1 cellular context compared by ENCODE assay signal in the genomic region with DNA sequence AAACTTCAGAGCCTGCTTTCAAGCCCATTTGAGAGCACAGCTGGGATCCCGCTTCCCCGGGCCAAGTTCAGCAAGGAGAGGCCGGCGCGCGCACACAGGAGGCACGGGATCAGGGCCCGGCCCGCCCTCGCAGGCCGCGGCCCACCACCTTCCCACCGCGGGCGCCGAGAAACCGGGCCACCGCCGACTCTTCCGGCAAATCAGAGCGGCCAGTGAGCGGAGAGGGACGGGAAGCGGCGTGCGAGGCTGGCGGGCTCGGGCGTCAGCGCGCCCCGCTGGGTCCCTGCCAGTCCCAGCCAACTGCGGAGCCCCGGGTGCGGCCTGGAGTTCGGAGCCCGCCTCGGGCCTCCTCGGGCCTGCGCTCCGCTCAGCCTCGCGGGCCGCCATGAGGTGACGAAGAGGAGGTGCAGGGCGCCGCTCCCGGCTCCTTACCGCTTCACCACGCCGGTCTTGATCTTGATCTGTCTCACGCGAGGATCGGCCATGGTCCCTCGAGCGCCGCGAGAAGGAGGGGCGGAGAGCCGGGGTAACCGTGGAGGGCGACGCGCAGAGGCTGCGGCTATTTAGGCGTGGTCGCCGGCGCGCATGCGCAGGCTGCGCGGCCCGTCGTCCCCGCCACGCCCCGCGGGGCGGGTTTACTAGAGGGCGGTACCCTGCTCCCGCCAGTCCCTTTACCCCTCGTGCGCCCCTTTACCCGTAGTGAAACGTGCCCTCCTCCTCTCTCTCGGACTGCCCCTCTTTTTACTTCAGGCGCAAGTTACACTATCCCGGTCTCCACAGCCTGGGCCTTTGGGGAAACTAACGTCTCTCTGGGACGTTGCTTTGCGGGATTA.
TF ChIP-seq lines count a peak whose summit lies in the region.

A gene with protein sequence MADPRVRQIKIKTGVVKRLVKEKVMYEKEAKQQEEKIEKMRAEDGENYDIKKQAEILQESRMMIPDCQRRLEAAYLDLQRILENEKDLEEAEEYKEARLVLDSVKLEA (minus strand): TSS at position 567 of the 833 bp plus-strand sequence. CDS start 82 bp downstream, at position 485.

TF ChIP-seq in K562, 482 proteins besides CTCF, POLR2A, EP300 and RAD21 (continued from another document and continues in another):
- TF ChIP-seq, protein P1, sequence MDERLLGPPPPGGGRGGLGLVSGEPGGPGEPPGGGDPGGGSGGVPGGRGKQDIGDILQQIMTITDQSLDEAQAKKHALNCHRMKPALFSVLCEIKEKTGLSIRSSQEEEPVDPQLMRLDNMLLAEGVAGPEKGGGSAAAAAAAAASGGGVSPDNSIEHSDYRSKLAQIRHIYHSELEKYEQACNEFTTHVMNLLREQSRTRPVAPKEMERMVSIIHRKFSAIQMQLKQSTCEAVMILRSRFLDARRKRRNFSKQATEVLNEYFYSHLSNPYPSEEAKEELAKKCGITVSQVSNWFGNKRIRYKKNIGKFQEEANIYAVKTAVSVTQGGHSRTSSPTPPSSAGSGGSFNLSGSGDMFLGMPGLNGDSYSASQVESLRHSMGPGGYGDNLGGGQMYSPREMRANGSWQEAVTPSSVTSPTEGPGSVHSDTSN (CRISPR knock-in tag; IDR thresholded peaks at IDR 0.05; ENCODE audit: low read depth), result no peak
- TF ChIP-seq, protein P1 (tag; conservative IDR thresholded peaks at IDR 0.05; ENCODE audit: low read depth), result no peak
- TF ChIP-seq RHOXF2B (CRISPR knock-in tag; conservative IDR thresholded peaks at IDR 0.05) (no peak), ZNF184 (CRISPR knock-in tag; IDR thresholded peaks at IDR 0.05) (no peak), NCOA6 (IDR thresholded peaks at IDR 0.05) (no peak), ZKSCAN1 (IDR thresholded peaks at IDR 0.05; ENCODE audit: low read depth, low read length) (no peak), IFI16 (CRISPR knock-in tag; IDR thresholded peaks at IDR 0.05) (no peak), MEIS2 (IDR thresholded peaks at IDR 0.05; ENCODE audit: partially characterized antibody) (peak; percentile 89), ZNF140 (CRISPR knock-in tag; IDR thresholded peaks at IDR 0.05) (no peak), ZNF830 (CRISPR knock-in tag; IDR thresholded peaks at IDR 0.05) (no peak), MECOM (CRISPR knock-in tag; IDR thresholded peaks at IDR 0.05) (no peak), NFIC (IDR thresholded peaks at IDR 0.05) (peak; percentile 53), ZC3H8 (IDR thresholded peaks at IDR 0.05) (no peak), KAT7 (CRISPR knock-in tag; IDR thresholded peaks at IDR 0.05; ENCODE audit: borderline replicate concordance) (peak; percentile 90; the same call in 1 of the 2 replicates), ZNF551 (CRISPR knock-in tag; IDR thresholded peaks at IDR 0.05) (no peak), ZFP1 (CRISPR knock-in tag; IDR thresholded peaks at IDR 0.05) (no peak)
- TF ChIP-seq, protein P2, sequence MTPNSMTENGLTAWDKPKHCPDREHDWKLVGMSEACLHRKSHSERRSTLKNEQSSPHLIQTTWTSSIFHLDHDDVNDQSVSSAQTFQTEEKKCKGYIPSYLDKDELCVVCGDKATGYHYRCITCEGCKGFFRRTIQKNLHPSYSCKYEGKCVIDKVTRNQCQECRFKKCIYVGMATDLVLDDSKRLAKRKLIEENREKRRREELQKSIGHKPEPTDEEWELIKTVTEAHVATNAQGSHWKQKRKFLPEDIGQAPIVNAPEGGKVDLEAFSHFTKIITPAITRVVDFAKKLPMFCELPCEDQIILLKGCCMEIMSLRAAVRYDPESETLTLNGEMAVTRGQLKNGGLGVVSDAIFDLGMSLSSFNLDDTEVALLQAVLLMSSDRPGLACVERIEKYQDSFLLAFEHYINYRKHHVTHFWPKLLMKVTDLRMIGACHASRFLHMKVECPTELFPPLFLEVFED (CRISPR knock-in tag; conservative IDR thresholded peaks at IDR 0.05), result no peak
- TF ChIP-seq, protein P3, sequence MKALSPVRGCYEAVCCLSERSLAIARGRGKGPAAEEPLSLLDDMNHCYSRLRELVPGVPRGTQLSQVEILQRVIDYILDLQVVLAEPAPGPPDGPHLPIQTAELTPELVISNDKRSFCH (CRISPR knock-in tag; IDR thresholded peaks at IDR 0.05), result no peak
- TF ChIP-seq, protein P3 (tag; IDR thresholded peaks at IDR 0.05), result peak; percentile 54; the same call in 1 of the 2 replicates
- TF ChIP-seq, protein P4, sequence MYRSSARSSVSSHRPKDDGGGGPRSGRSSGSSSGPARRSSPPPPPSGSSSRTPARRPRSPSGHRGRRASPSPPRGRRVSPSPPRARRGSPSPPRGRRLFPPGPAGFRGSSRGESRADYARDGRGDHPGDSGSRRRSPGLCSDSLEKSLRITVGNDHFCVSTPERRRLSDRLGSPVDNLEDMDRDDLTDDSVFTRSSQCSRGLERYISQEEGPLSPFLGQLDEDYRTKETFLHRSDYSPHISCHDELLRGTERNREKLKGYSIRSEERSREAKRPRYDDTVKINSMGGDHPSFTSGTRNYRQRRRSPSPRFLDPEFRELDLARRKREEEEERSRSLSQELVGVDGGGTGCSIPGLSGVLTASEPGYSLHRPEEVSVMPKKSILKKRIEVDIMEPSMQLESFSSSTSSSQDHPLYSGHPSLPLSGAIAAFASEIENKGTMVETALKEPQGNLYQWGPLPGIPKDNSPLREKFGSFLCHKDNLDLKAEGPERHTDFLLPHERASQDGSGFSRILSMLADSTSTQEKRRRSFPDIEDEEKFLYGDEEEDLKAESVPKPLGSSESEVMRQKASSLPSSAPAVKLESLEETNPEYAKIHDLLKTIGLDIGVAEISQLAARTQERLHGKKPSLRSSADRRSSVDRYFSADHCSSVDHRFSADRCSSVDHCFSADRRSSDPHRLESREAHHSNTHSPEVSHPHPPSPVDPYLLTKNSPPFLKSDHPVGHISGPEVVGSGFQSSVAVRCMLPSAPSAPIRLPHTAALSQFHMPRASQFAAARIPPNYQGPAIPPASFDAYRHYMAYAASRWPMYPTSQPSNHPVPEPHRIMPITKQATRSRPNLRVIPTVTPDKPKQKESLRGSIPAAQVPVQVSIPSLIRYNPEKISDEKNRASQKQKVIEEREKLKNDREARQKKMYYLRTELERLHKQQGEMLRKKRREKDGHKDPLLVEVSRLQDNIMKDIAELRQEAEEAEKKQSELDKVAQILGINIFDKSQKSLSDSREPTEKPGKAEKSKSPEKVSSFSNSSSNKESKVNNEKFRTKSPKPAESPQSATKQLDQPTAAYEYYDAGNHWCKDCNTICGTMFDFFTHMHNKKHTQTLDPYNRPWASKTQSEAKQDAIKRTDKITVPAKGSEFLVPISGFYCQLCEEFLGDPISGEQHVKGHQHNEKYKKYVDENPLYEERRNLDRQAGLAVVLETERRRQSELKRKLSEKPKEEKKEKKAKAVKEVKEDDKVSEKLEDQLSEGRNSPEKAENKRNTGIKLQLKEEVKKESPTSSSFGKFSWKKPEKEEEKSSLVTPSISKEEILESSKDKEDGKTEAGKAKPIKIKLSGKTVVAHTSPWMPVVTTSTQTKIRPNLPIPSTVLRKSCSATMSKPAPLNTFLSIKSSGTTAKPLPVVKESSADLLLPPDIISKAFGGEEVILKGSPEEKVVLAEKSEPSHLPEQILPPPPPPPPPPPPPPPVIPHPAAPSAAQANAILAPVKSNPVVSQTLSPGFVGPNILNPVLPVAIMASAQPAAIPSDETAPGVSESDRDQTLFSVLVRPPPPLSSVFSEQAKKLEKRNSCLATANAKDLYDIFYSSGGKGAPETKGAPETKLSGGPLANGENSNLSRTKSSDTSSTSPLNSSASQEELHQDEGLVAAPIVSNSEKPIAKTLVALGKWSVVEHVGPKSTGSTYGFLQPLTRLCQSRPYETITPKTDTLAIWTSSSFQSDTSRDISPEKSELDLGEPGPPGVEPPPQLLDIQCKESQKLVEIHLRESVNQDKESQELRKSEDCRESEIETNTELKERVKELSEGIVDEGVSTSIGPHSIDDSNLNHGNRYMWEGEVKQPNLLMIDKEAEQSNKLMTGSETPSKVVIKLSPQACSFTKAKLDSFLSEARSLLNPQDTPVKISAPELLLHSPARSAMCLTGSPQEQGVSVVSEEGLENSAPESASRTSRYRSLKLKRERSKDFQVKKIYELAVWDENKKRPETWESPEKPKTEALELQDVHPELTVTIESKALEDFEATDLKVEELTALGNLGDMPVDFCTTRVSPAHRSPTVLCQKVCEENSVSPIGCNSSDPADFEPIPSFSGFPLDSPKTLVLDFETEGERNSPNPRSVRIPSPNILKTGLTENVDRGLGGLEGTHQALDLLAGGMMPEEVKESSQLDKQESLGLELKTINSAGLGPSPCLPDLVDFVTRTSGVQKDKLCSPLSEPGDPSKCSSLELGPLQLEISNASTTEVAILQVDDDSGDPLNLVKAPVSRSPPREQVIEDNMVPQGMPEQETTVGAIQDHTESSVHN (IDR thresholded peaks at IDR 0.05; ENCODE audit: borderline replicate concordance in 1 of 2, low read depth in 1 of 2), result no peak
- TF ChIP-seq, protein P5, sequence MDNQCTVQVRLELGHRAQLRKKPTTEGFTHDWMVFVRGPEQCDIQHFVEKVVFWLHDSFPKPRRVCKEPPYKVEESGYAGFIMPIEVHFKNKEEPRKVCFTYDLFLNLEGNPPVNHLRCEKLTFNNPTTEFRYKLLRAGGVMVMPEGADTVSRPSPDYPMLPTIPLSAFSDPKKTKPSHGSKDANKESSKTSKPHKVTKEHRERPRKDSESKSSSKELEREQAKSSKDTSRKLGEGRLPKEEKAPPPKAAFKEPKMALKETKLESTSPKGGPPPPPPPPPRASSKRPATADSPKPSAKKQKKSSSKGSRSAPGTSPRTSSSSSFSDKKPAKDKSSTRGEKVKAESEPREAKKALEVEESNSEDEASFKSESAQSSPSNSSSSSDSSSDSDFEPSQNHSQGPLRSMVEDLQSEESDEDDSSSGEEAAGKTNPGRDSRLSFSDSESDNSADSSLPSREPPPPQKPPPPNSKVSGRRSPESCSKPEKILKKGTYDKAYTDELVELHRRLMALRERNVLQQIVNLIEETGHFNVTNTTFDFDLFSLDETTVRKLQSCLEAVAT (IDR thresholded peaks at IDR 0.05), result no peak
- TF ChIP-seq, protein P6, sequence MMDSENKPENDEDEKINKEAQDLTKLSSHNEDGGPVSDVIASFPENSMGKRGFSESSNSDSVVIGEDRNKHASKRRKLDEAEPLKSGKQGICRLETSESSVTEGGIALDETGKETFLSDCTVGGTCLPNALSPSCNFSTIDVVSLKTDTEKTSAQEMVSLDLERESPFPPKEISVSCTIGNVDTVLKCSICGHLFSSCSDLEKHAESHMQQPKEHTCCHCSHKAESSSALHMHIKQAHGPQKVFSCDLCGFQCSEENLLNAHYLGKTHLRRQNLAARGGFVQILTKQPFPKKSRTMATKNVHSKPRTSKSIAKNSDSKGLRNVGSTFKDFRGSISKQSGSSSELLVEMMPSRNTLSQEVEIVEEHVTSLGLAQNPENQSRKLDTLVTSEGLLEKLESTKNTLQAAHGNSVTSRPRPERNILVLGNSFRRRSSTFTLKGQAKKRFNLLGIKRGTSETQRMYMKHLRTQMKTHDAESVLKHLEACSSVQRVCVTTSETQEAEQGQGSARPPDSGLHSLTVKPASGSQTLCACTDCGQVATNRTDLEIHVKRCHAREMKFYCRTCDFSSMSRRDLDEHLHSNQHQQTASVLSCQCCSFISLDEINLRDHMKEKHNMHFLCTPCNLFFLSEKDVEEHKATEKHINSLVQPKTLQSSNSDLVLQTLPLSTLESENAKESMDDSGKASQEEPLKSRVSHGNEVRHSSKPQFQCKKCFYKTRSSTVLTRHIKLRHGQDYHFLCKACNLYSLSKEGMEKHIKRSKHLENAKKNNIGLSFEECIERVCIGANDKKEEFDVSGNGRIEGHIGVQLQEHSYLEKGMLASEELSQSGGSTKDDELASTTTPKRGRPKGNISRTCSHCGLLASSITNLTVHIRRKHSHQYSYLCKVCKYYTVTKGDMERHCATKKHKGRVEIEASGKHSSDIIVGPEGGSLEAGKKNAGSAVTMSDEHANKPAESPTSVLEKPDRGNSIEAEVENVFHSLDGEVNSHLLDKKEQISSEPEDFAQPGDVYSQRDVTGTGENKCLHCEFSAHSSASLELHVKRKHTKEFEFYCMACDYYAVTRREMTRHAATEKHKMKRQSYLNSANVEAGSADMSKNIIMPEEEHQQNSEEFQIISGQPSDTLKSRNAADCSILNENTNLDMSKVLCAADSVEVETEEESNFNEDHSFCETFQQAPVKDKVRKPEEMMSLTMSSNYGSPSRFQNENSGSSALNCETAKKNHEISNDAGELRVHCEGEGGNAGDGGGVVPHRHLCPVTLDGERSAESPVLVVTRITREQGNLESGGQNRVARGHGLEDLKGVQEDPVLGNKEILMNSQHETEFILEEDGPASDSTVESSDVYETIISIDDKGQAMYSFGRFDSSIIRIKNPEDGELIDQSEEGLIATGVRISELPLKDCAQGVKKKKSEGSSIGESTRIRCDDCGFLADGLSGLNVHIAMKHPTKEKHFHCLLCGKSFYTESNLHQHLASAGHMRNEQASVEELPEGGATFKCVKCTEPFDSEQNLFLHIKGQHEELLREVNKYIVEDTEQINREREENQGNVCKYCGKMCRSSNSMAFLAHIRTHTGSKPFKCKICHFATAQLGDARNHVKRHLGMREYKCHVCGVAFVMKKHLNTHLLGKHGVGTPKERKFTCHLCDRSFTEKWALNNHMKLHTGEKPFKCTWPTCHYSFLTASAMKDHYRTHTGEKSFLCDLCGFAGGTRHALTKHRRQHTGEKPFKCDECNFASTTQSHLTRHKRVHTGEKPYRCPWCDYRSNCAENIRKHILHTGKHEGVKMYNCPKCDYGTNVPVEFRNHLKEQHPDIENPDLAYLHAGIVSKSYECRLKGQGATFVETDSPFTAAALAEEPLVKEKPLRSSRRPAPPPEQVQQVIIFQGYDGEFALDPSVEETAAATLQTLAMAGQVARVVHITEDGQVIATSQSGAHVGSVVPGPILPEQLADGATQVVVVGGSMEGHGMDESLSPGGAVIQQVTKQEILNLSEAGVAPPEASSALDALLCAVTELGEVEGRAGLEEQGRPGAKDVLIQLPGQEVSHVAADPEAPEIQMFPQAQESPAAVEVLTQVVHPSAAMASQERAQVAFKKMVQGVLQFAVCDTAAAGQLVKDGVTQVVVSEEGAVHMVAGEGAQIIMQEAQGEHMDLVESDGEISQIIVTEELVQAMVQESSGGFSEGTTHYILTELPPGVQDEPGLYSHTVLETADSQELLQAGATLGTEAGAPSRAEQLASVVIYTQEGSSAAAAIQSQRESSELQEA (IDR thresholded peaks at IDR 0.05; ENCODE audit: low read depth), result no peak
- TF ChIP-seq, protein P7, sequence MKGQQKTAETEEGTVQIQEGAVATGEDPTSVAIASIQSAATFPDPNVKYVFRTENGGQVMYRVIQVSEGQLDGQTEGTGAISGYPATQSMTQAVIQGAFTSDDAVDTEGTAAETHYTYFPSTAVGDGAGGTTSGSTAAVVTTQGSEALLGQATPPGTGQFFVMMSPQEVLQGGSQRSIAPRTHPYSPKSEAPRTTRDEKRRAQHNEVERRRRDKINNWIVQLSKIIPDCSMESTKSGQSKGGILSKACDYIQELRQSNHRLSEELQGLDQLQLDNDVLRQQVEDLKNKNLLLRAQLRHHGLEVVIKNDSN (CRISPR knock-in tag; IDR thresholded peaks at IDR 0.05), result peak; percentile 93
